In the genomic region with DNA sequence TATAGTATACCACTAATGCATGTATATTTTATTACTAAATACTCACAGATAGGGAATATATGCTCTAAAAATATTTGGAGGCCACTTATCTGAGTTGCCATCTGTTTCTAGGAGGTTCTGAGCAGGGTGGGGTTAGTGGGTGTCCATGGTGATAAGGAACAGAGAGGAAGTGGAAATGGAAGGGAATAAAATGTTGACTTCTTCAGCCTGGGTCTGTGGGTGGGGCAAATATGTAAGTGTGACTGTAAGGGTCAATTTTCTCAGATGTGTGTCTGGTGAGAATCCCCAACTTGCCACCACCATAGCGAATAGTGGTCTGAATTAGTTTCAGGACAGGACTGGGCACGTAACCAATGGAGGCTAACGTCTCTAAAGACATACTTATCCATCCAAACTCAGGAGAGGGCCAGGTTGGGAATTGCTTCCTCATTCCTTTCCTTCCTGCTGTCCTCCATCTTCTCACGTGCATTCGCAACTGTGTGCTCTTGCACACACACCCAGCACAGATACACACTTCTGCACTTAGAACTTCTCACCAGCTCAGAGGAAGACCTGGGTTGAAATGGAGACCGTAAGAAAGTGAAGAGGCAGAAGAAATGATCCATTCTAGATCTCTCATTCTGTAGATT, we compare ENCODE assay signal across 26 cellular contexts. TPM values are rescaled to one million over a fixed set of nuclear protein-coding genes. Genes with fewer than 3 reads are reported as not detected.
"Had no signal": no experiment of that assay in that cellular context is flagged by ENCODE, and none has a peak within 500 bp of the region (broad histone marks: within the 10 kb centered on the region; RNA-seq: fewer than 3 reads in every experiment).

No MANE protein-coding gene starts in this region.

- DNase-seq: activated CD8-positive, alpha-beta T cell treated with anti-CD3 and anti-CD28 coated beads for 36 hours; activated effector memory CD4-positive, alpha-beta T cell treated with Interleukin-2 at 50 U/mL for 16 hours; activated naive CD4-positive, alpha-beta T cell treated with anti-CD3 and anti-CD28 coated beads, Interleukin-2, amount 10 ng/mL, durations not matched to agents 7 days and 5 days; activated naive CD8-positive, alpha-beta T cell treated with anti-CD3 and anti-CD28 coated beads, Interleukin-2, amount 50 U/mL, for 24 hours; activated T-cell treated with anti-CD3 and anti-CD28 coated beads, Interleukin-2, amount 50 U/mL, for 4 hours; anterior cingulate cortex; caudate nucleus; heart left ventricle; kidney glomerular epithelial cell; left ventricle myocardium inferior; mammary epithelial cell; stimulated activated CD4-positive, alpha-beta T cell treated with anti-CD3 and anti-CD28 coated beads, Interleukin-12 subunit alpha, Interleukin-12 subunit beta, amount 100 ng/mL, for 4 hours; stimulated activated CD4-positive, alpha-beta T cell treated with anti-CD3 and anti-CD28 coated beads, Interleukin-1b, Interleukin-23, amount 100 ng/mL, for 48 hours; stimulated activated CD8-positive, alpha-beta memory T cell treated with anti-CD3 and anti-CD28 coated beads, Interleukin-4, amount 100 ng/mL, for 48 hours; stimulated activated naive CD4-positive, alpha-beta T cell; thyroid gland had no signal

- H3K4me3 ChIP-seq: gastroesophageal sphincter, heart left ventricle, left ventricle myocardium inferior, thyroid gland had no signal

- H3K36me3 Mint-ChIP-seq: activated naive CD4-positive, alpha-beta T cell treated with anti-CD3 and anti-CD28 coated beads, Interleukin-2, amount 10 ng/mL, durations not matched to agents 7 days and 5 days; brain had no signal

- H3K27ac ChIP-seq: gastroesophageal sphincter, heart left ventricle, left ventricle myocardium inferior, thyroid gland had no signal

- H3K27me3 ChIP-seq: thyroid gland had no signal

- H3K36me3 ChIP-seq: gastroesophageal sphincter, heart left ventricle, left ventricle myocardium inferior, thyroid gland had no signal

- H3K9me3 ChIP-seq: gastroesophageal sphincter, heart left ventricle, left ventricle myocardium inferior, thyroid gland had no signal

- H3K27me3 Mint-ChIP-seq: activated CD4-positive, alpha-beta T cell treated with anti-CD3 and anti-CD28 coated beads, Interleukin-2, amount 10 ng/mL, durations not matched to agents 24 days and 14 days; activated CD8-positive, alpha-beta T cell treated with anti-CD3 and anti-CD28 coated beads for 36 hours had no signal

- FAIRE-seq: colon, TTC549 had no signal

- ATAC-seq: activated CD8-positive, alpha-beta T cell treated with anti-CD3 and anti-CD28 coated beads for 36 hours; activated naive CD8-positive, alpha-beta T cell treated with anti-CD3 and anti-CD28 coated beads, Interleukin-2, amount 50 U/mL, for 24 hours; activated T-cell treated with anti-CD3 and anti-CD28 coated beads, Interleukin-2, amount 50 U/mL, for 4 hours; gastroesophageal sphincter; heart left ventricle had no signal

- H3K27ac Mint-ChIP-seq: activated CD4-positive, alpha-beta T cell treated with anti-CD3 and anti-CD28 coated beads, Interleukin-2, amount 10 ng/mL, durations not matched to agents 24 days and 14 days; activated CD8-positive, alpha-beta T cell treated with anti-CD3 and anti-CD28 coated beads for 36 hours; activated naive CD4-positive, alpha-beta T cell treated with anti-CD3 and anti-CD28 coated beads, Interleukin-2, amount 10 ng/mL, durations not matched to agents 7 days and 5 days; activated naive CD8-positive, alpha-beta T cell treated with anti-CD3 and anti-CD28 coated beads, Interleukin-2, amount 50 U/mL, for 24 hours; brain; progenitor cell of endocrine pancreas had no signal

- H3K9me3 Mint-ChIP-seq: activated CD4-positive, alpha-beta T cell treated with anti-CD3 and anti-CD28 coated beads, Interleukin-2, amount 10 ng/mL, durations not matched to agents 24 days and 14 days; activated CD8-positive, alpha-beta T cell treated with anti-CD3 and anti-CD28 coated beads for 36 hours; activated naive CD4-positive, alpha-beta T cell treated with anti-CD3 and anti-CD28 coated beads, Interleukin-2, amount 10 ng/mL, durations not matched to agents 7 days and 5 days; activated naive CD8-positive, alpha-beta T cell treated with anti-CD3 and anti-CD28 coated beads, Interleukin-2, amount 50 U/mL, for 24 hours; activated T-cell treated with anti-CD3 and anti-CD28 coated beads, Interleukin-2, amount 50 U/mL, for 4 hours; brain had no signal

- H3K4me1 ChIP-seq: gastroesophageal sphincter, heart left ventricle, left ventricle myocardium inferior, thyroid gland had no signal

- H3K4me1 Mint-ChIP-seq: brain, neural crest cell had no signal

- H3K4me3 Mint-ChIP-seq: activated CD4-positive, alpha-beta T cell treated with anti-CD3 and anti-CD28 coated beads, Interleukin-2, amount 10 ng/mL, durations not matched to agents 24 days and 14 days; activated CD8-positive, alpha-beta T cell treated with anti-CD3 and anti-CD28 coated beads for 36 hours; activated naive CD4-positive, alpha-beta T cell treated with anti-CD3 and anti-CD28 coated beads, Interleukin-2, amount 10 ng/mL, durations not matched to agents 7 days and 5 days; activated naive CD8-positive, alpha-beta T cell treated with anti-CD3 and anti-CD28 coated beads, Interleukin-2, amount 50 U/mL, for 24 hours; activated T-cell treated with anti-CD3 and anti-CD28 coated beads, Interleukin-2, amount 50 U/mL, for 4 hours; brain; neural crest cell had no signal

RNA-seq across cellular contexts. Expression of gene GZMB, which starts 54.2 kb away (rescaled TPM):
- total RNA-seq: epithelial cell of proximal tubule, mammary epithelial cell, myocyte, neural crest cell, progenitor cell of endocrine pancreas, urinary bladder had no signal
- polyA plus RNA-seq: mammary epithelial cell had no signal
